Comparison of ENCODE assay signal across 1 cellular context in the genomic region with DNA sequence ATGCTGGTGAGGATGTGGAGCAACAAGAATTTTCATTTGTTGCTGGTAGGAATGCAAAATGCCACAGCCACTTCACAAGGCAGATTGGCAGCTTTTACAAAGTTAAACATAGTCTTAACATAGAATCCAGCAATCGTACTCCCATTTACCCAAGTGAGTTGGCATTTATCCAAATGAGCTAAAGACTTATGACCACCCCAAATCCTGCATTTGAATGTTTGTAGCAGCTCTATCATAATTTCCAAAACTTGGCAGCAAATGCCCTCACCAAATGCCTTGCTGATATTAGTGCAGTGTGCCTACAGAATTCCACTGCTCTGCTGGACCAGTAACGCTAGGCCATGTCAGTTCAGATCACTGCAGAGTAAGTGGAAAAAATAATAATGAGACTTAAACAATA.
TF ChIP-seq lines count a peak whose summit lies in the region.

No MANE protein-coding gene starts in this region.

TF ChIP-seq in GM12878, 131 proteins besides CTCF, POLR2A, EP300 and RAD21:
- TF ChIP-seq ZBTB11 (CRISPR knock-in tag; IDR thresholded peaks at IDR 0.05) (no peak), SREBF2 (IDR thresholded peaks at IDR 0.05; ENCODE audit: low read length) (no peak), HDAC6 (IDR thresholded peaks at IDR 0.05; ENCODE audit: unreplicated experiment) (no peak), CUX1 (IDR thresholded peaks at IDR 0.05; ENCODE audit: insufficient replicate concordance, low read depth, low read length) (no peak), MYC (IDR thresholded peaks at IDR 0.05; ENCODE audit: insufficient read depth, insufficient read length, insufficient replicate concordance, low read length, severe bottlenecking) (no peak), CREB1 (IDR thresholded peaks at IDR 0.05; ENCODE audit: low read depth) (no peak), BCLAF1 (IDR thresholded peaks at IDR 0.05) (no peak)
- TF ChIP-seq, protein P1, sequence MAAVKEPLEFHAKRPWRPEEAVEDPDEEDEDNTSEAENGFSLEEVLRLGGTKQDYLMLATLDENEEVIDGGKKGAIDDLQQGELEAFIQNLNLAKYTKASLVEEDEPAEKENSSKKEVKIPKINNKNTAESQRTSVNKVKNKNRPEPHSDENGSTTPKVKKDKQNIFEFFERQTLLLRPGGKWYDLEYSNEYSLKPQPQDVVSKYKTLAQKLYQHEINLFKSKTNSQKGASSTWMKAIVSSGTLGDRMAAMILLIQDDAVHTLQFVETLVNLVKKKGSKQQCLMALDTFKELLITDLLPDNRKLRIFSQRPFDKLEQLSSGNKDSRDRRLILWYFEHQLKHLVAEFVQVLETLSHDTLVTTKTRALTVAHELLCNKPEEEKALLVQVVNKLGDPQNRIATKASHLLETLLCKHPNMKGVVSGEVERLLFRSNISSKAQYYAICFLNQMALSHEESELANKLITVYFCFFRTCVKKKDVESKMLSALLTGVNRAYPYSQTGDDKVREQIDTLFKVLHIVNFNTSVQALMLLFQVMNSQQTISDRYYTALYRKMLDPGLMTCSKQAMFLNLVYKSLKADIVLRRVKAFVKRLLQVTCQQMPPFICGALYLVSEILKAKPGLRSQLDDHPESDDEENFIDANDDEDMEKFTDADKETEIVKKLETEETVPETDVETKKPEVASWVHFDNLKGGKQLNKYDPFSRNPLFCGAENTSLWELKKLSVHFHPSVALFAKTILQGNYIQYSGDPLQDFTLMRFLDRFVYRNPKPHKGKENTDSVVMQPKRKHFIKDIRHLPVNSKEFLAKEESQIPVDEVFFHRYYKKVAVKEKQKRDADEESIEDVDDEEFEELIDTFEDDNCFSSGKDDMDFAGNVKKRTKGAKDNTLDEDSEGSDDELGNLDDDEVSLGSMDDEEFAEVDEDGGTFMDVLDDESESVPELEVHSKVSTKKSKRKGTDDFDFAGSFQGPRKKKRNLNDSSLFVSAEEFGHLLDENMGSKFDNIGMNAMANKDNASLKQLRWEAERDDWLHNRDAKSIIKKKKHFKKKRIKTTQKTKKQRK (IDR thresholded peaks at IDR 0.05; ENCODE audit: low read depth, low read length) = no peak
TF ChIP-seq in GM12878: peak in this region for 0.
